ENCODE assay signal across 8 cellular contexts in genomic region chr2:10119601-10120157, GRCh38. TPM values are rescaled to one million over a fixed set of nuclear protein-coding genes. Genes with fewer than 3 reads are reported as not detected.
DNase-seq lines count a peak whose midpoint lies in the region; ATAC-seq and TF ChIP-seq lines count a peak whose summit lies in the region.

No MANE protein-coding gene starts in this region.

- no peaks in the 10 kb centered on the region for H3K27me3 ChIP-seq in SU-DHL-6 (ENCODE audit: low read length)

- H3K4me3 ChIP-seq in SU-DHL-6 (ENCODE audit: insufficient read depth, low read length, poor library complexity, severe bottlenecking): peak overlapping the region; percentile 53
- H3K4me3 ChIP-seq in fibroblast of the aortic adventitia (ENCODE audit: low read depth, low read length): peak overlapping the region; percentile 75
- peak overlapping the region; percentile 69 for H3K4me3 ChIP-seq in skeletal muscle cell (ENCODE audit: low read depth, low read length)

- H3K27ac ChIP-seq in SU-DHL-6 (ENCODE audit: low read depth, low read length): peak overlapping the region; percentile 90

- no peak for DNase-seq in fibroblast of the aortic adventitia (ENCODE audit: low read depth)
- no peak for DNase-seq in skeletal muscle cell (ENCODE audit: low read depth)
- DNase-seq in NCI-H510A (lab: John Stamatoyannopoulos, UW): no peak
- no peak for DNase-seq in ecto neural progenitor cell (ENCODE audit: low spot score)

- peak overlapping the region; percentile 86 for H3K4me2 ChIP-seq in SU-DHL-6 (ENCODE audit: low read depth, low read length, poor library complexity, severe bottlenecking)

- TF ChIP-seq CTCF in SU-DHL-6 (IDR thresholded peaks at IDR 0.05; ENCODE audit: insufficient read depth, low read length, poor library complexity, severe bottlenecking) (no peak), fibroblast of the aortic adventitia (IDR thresholded peaks at IDR 0.05; ENCODE audit: insufficient read depth, low read length) (no peak)

- peak overlapping the region; percentile 40 for H2AFZ ChIP-seq in SU-DHL-6 (ENCODE audit: low read depth, low read length, severe bottlenecking)

- H4K20me1 ChIP-seq in SU-DHL-6 (ENCODE audit: low read depth, low read length): peaks cover 6% of the 10 kb centered on the region

- H3F3A ChIP-seq in SU-DHL-6 (ENCODE audit: insufficient read depth): peaks cover 26% of the 10 kb centered on the region

- peaks cover 16% of the 10 kb centered on the region for H3K36me3 ChIP-seq in SU-DHL-6 (ENCODE audit: low read length)

- ATAC-seq in GM18505 (IDR thresholded peaks at IDR 0.05; ENCODE audit: unreplicated experiment) (peak; percentile 1), GM21737 (IDR thresholded peaks at IDR 0.05; ENCODE audit: unreplicated experiment) (no peak), GM18858 (IDR thresholded peaks at IDR 0.05; ENCODE audit: unreplicated experiment) (no peak)

- no peak for TF ChIP-seq POLR2A in GM18505 (IDR thresholded peaks at IDR 0.05; ENCODE audit: borderline replicate concordance, extremely low read depth, insufficient read depth, insufficient read length)

- H3K9me3 ChIP-seq in SU-DHL-6 (ENCODE audit: insufficient read depth, low read length): no peaks in the 10 kb centered on the region

- peak overlapping the region; percentile 87 for H3K9ac ChIP-seq in SU-DHL-6 (ENCODE audit: low read length)

- H3K79me2 ChIP-seq in SU-DHL-6 (ENCODE audit: insufficient read depth, low read length): peaks cover 39% of the 10 kb centered on the region

- H3K9me2 ChIP-seq in SU-DHL-6 (replicated peaks; ENCODE audit: insufficient read depth, low read length): no peaks in the 10 kb centered on the region

RNA-seq across cellular contexts. Expression of gene RRM2, which starts 2.9 kb away (rescaled TPM):
- total RNA-seq in fibroblast of the aortic adventitia (ENCODE audit: low replicate concordance): 3.3 and 91.4 TPM in 2 replicates

RNA-seq across cellular contexts. Expression of gene CYS1, which starts 39.5 kb away (rescaled TPM):
- 3.2 and 7.0 TPM in 2 replicates for total RNA-seq in fibroblast of the aortic adventitia (ENCODE audit: low replicate concordance)
